ENCODE assay signal across 8 cellular contexts in genomic region chr7:101153969-101154692, GRCh38. TPM values are rescaled to one million over a fixed set of nuclear protein-coding genes. Genes with fewer than 3 reads are reported as not detected.
A peak's percentile ranks its signal among the peaks of the same experiment; 100 is the strongest.
DNase-seq lines count a peak whose midpoint lies in the region; ATAC-seq, FAIRE-seq and TF ChIP-seq lines count a peak whose summit lies in the region.

Gene AP1S1 (plus strand): TSS chr7:101154476. CDS start chr7:101154515, 39 bp downstream.

- DNase-seq in GM13976 (ENCODE audit: low spot score): peak; percentile 99
- peak; percentile 96 to 98 for DNase-seq in NCI-H1930 (lab: John Stamatoyannopoulos, UW)
- DNase-seq in T-helper 22 cell (ENCODE audit: low read depth): peak; percentile 84
- DNase-seq in ascending aorta (ENCODE audit: low spot score in 2 of 2): peak; percentile 72 to 94
- peak; percentile 94 to 98 (median 97) for DNase-seq in right cardiac atrium
- peak; percentile 94 for DNase-seq in putamen (ENCODE audit: low spot score)
- DNase-seq in urothelium cell line (ENCODE audit: low spot score): peak; percentile 100

- TF ChIP-seq CTCF in GM13976 (IDR thresholded peaks at IDR 0.05; ENCODE audit: borderline replicate concordance, control extremely low read depth, extremely low read depth, insufficient read depth, missing control alignments) (no peak), ascending aorta (IDR thresholded peaks at IDR 0.05) (no peak)

- peaks cover 3 to 23% of the 10 kb centered on the region in 2 donors for H3K36me3 ChIP-seq in ascending aorta

- FAIRE-seq in urothelium cell line (lab: Jason Lieb, UNC): peak; percentile 98

- WGBS in right cardiac atrium: 4% methylated on average over 51 of the region's 51 CpGs

- peak; percentile 86 for ATAC-seq in HG02938 (IDR thresholded peaks at IDR 0.05; ENCODE audit: unreplicated experiment)
- ATAC-seq in right cardiac atrium: peak; percentile 97

- peak within 1 kb of the TSS; percentile 73 to 87 for H3K4me3 ChIP-seq in ascending aorta
- peak within 1 kb of the TSS; percentile 74 for H3K4me3 ChIP-seq in right cardiac atrium (ENCODE audit: low read length)

- H3K27ac ChIP-seq in ascending aorta: no peak within 1 kb of the TSS
- H3K27ac ChIP-seq in right cardiac atrium (ENCODE audit: low read length): no peak within 1 kb of the TSS

- no peaks in the 10 kb centered on the region for H3K9me3 ChIP-seq in ascending aorta
- no peaks in the 10 kb centered on the region for H3K9me3 ChIP-seq in right cardiac atrium (ENCODE audit: control insufficient read depth, low read length)

- intact Hi-C loops in ascending aorta (cut with DNase I) (loop anchor here (1.0 to 2.0 kb wide), 2 partner anchors 15 to 65 kb away; partner anchors contain the start of gene ZNHIT1), right cardiac atrium (cut with DNase I) (no loop called here)

- H3K27me3 ChIP-seq in ascending aorta (no peaks in the 10 kb centered on the region), right cardiac atrium (ENCODE audit: control insufficient read depth, insufficient read depth) (no peaks in the 10 kb centered on the region)

- in situ Hi-C loops in GM13976 (cut with MboI; ENCODE audit: low sequenced_read_pairs, unreplicated experiment): no loop called here

- peaks cover 3% of the 10 kb centered on the region in 2 donors for H3K4me1 ChIP-seq in ascending aorta
- peaks cover 6% of the 10 kb centered on the region for H3K4me1 ChIP-seq in right cardiac atrium (ENCODE audit: control insufficient read depth, insufficient read depth, low read length)

RNA-seq across cellular contexts. Expression of gene AP1S1, which starts in this region (rescaled TPM):
- 77.4 TPM for total RNA-seq in ascending aorta
- 10 to 100 TPM; 10.7 to 14.3 (median 12.0) TPM for total RNA-seq in right cardiac atrium
- 20.9 TPM for polyA plus RNA-seq in right cardiac atrium
